Comparison of ENCODE assay signal across 1 cellular context in genomic region chr1:53196485-53197271, GRCh38.
TF ChIP-seq lines count a peak whose summit lies in the region.

CPT2 (plus strand) TSS chr1:53196824; CDS start chr1:53196944, 120 bp downstream.

TF ChIP-seq in HEK293, 187 proteins besides CTCF, POLR2A, EP300 and RAD21 (continued from another document and continues in another):
- peak; percentile 67 for TF ChIP-seq ZBTB26 (tag by site-specific recombination; optimal IDR thresholded peaks at IDR 0.05)
- TF ChIP-seq ZFHX2 (tag by site-specific recombination; conservative IDR thresholded peaks at IDR 0.05), result no peak; the same call in 1 of the 2 replicates
- no peak for TF ChIP-seq ZNF112 (tag by site-specific recombination; IDR thresholded peaks at IDR 0.05)
- no peak for TF ChIP-seq MZF1 (tag by site-specific recombination; IDR thresholded peaks at IDR 0.05; ENCODE audit: borderline replicate concordance)
- TF ChIP-seq ZXDB (tag by site-specific recombination; IDR thresholded peaks at IDR 0.05), result peak; percentile 98
- TF ChIP-seq WT1 (tag by site-specific recombination; IDR thresholded peaks at IDR 0.05), result 0 out of 2 replicates have a peak, but pooled peaks have one; percentile 20
- TF ChIP-seq ZNF266 (tag by site-specific recombination; IDR thresholded peaks at IDR 0.05; ENCODE audit: low read depth), result no peak
- peak; percentile 98 for TF ChIP-seq PATZ1 (tag by site-specific recombination; IDR thresholded peaks at IDR 0.05)
- TF ChIP-seq, protein P1, sequence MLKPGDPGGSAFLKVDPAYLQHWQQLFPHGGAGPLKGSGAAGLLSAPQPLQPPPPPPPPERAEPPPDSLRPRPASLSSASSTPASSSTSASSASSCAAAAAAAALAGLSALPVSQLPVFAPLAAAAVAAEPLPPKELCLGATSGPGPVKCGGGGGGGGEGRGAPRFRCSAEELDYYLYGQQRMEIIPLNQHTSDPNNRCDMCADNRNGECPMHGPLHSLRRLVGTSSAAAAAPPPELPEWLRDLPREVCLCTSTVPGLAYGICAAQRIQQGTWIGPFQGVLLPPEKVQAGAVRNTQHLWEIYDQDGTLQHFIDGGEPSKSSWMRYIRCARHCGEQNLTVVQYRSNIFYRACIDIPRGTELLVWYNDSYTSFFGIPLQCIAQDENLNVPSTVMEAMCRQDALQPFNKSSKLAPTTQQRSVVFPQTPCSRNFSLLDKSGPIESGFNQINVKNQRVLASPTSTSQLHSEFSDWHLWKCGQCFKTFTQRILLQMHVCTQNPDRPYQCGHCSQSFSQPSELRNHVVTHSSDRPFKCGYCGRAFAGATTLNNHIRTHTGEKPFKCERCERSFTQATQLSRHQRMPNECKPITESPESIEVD (tag by site-specific recombination; IDR thresholded peaks at IDR 0.05), result no peak
- no peak for TF ChIP-seq REPIN1 (tag by site-specific recombination; IDR thresholded peaks at IDR 0.05; ENCODE audit: low read depth)
- TF ChIP-seq ZNF600 (tag by site-specific recombination; IDR thresholded peaks at IDR 0.05), result peak; percentile 79
- TF ChIP-seq, protein P2, sequence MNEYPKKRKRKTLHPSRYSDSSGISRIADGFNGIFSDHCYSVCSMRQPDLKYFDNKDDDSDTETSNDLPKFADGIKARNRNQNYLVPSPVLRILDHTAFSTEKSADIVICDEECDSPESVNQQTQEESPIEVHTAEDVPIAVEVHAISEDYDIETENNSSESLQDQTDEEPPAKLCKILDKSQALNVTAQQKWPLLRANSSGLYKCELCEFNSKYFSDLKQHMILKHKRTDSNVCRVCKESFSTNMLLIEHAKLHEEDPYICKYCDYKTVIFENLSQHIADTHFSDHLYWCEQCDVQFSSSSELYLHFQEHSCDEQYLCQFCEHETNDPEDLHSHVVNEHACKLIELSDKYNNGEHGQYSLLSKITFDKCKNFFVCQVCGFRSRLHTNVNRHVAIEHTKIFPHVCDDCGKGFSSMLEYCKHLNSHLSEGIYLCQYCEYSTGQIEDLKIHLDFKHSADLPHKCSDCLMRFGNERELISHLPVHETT (tag by site-specific recombination; IDR thresholded peaks at IDR 0.05), result no peak
- TF ChIP-seq, protein P3, sequence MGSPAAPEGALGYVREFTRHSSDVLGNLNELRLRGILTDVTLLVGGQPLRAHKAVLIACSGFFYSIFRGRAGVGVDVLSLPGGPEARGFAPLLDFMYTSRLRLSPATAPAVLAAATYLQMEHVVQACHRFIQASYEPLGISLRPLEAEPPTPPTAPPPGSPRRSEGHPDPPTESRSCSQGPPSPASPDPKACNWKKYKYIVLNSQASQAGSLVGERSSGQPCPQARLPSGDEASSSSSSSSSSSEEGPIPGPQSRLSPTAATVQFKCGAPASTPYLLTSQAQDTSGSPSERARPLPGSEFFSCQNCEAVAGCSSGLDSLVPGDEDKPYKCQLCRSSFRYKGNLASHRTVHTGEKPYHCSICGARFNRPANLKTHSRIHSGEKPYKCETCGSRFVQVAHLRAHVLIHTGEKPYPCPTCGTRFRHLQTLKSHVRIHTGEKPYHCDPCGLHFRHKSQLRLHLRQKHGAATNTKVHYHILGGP (tag by site-specific recombination; IDR thresholded peaks at IDR 0.05), result no peak
- TF ChIP-seq TRIM28 (IDR thresholded peaks at IDR 0.05; ENCODE audit: borderline replicate concordance, low read length), result no peak
- TF ChIP-seq MEIS1 (CRISPR knock-in tag; IDR thresholded peaks at IDR 0.05; ENCODE audit: borderline replicate concordance), result no peak
- TF ChIP-seq, protein P4, sequence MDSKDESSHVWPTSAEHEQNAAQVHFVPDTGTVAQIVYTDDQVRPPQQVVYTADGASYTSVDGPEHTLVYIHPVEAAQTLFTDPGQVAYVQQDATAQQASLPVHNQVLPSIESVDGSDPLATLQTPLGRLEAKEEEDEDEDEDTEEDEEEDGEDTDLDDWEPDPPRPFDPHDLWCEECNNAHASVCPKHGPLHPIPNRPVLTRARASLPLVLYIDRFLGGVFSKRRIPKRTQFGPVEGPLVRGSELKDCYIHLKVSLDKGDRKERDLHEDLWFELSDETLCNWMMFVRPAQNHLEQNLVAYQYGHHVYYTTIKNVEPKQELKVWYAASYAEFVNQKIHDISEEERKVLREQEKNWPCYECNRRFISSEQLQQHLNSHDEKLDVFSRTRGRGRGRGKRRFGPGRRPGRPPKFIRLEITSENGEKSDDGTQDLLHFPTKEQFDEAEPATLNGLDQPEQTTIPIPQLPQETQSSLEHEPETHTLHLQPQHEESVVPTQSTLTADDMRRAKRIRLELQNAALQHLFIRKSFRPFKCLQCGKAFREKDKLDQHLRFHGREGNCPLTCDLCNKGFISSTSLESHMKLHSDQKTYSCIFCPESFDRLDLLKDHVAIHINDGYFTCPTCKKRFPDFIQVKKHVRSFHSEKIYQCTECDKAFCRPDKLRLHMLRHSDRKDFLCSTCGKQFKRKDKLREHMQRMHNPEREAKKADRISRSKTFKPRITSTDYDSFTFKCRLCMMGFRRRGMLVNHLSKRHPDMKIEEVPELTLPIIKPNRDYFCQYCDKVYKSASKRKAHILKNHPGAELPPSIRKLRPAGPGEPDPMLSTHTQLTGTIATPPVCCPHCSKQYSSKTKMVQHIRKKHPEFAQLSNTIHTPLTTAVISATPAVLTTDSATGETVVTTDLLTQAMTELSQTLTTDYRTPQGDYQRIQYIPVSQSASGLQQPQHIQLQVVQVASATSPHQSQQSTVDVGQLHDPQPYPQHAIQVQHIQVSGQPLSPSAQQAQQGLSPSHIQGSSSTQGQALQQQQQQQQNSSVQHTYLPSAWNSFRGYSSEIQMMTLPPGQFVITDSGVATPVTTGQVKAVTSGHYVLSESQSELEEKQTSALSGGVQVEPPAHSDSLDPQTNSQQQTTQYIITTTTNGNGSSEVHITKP (tag by site-specific recombination; IDR thresholded peaks at IDR 0.05), result peak; percentile 10; the same call in 1 of the 2 replicates
- TF ChIP-seq ZNF335 (tag by site-specific recombination; conservative IDR thresholded peaks at IDR 0.05), result peak; percentile 59; the same call in 1 of the 2 replicates
- TF ChIP-seq RBAK (tag by site-specific recombination; IDR thresholded peaks at IDR 0.05), result no peak
- TF ChIP-seq KLF9 (tag by site-specific recombination; IDR thresholded peaks at IDR 0.05; ENCODE audit: low read depth), result peak; percentile 61
- TF ChIP-seq, protein P5, sequence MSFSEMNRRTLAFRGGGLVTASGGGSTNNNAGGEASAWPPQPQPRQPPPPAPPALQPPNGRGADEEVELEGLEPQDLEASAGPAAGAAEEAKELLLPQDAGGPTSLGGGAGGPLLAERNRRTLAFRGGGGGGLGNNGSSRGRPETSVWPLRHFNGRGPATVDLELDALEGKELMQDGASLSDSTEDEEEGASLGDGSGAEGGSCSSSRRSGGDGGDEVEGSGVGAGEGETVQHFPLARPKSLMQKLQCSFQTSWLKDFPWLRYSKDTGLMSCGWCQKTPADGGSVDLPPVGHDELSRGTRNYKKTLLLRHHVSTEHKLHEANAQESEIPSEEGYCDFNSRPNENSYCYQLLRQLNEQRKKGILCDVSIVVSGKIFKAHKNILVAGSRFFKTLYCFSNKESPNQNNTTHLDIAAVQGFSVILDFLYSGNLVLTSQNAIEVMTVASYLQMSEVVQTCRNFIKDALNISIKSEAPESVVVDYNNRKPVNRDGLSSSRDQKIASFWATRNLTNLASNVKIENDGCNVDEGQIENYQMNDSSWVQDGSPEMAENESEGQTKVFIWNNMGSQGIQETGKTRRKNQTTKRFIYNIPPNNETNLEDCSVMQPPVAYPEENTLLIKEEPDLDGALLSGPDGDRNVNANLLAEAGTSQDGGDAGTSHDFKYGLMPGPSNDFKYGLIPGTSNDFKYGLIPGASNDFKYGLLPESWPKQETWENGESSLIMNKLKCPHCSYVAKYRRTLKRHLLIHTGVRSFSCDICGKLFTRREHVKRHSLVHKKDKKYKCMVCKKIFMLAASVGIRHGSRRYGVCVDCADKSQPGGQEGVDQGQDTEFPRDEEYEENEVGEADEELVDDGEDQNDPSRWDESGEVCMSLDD (tag by site-specific recombination; IDR thresholded peaks at IDR 0.05), result no peak
- peak; percentile 63 for TF ChIP-seq ZNF366 (tag by site-specific recombination; conservative IDR thresholded peaks at IDR 0.05)
- peak; percentile 36; the same call in 1 of the 2 replicates for TF ChIP-seq ZNF2 (tag by site-specific recombination; IDR thresholded peaks at IDR 0.05)
- TF ChIP-seq ZNF324 (tag by site-specific recombination; IDR thresholded peaks at IDR 0.05), result peak; percentile 43; the same call in 1 of the 2 replicates
- TF ChIP-seq SP2 (tag by site-specific recombination; IDR thresholded peaks at IDR 0.05), result peak; percentile 97
- peak; percentile 60; the same call in 1 of the 2 replicates for TF ChIP-seq ZEB2 (tag by site-specific recombination; IDR thresholded peaks at IDR 0.05)
- TF ChIP-seq, protein P6, sequence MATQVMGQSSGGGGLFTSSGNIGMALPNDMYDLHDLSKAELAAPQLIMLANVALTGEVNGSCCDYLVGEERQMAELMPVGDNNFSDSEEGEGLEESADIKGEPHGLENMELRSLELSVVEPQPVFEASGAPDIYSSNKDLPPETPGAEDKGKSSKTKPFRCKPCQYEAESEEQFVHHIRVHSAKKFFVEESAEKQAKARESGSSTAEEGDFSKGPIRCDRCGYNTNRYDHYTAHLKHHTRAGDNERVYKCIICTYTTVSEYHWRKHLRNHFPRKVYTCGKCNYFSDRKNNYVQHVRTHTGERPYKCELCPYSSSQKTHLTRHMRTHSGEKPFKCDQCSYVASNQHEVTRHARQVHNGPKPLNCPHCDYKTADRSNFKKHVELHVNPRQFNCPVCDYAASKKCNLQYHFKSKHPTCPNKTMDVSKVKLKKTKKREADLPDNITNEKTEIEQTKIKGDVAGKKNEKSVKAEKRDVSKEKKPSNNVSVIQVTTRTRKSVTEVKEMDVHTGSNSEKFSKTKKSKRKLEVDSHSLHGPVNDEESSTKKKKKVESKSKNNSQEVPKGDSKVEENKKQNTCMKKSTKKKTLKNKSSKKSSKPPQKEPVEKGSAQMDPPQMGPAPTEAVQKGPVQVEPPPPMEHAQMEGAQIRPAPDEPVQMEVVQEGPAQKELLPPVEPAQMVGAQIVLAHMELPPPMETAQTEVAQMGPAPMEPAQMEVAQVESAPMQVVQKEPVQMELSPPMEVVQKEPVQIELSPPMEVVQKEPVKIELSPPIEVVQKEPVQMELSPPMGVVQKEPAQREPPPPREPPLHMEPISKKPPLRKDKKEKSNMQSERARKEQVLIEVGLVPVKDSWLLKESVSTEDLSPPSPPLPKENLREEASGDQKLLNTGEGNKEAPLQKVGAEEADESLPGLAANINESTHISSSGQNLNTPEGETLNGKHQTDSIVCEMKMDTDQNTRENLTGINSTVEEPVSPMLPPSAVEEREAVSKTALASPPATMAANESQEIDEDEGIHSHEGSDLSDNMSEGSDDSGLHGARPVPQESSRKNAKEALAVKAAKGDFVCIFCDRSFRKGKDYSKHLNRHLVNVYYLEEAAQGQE (tag by site-specific recombination; IDR thresholded peaks at IDR 0.05), result no peak
- no peak for TF ChIP-seq ZNF138 (tag by site-specific recombination; IDR thresholded peaks at IDR 0.05; ENCODE audit: borderline replicate concordance)
- TF ChIP-seq ZNF184 (tag by site-specific recombination; IDR thresholded peaks at IDR 0.05), result no peak
- TF ChIP-seq ZNF610 (tag by site-specific recombination; IDR thresholded peaks at IDR 0.05; ENCODE audit: borderline replicate concordance), result peak; percentile 99
- peak; percentile 38; the same call in 1 of the 2 replicates for TF ChIP-seq ZBTB21 (tag by site-specific recombination; IDR thresholded peaks at IDR 0.05)
- no peak for TF ChIP-seq HOXA7 (CRISPR knock-in tag; IDR thresholded peaks at IDR 0.05; ENCODE audit: borderline replicate concordance)
- no peak for TF ChIP-seq ZNF133 (tag by site-specific recombination; IDR thresholded peaks at IDR 0.05)
- TF ChIP-seq TCF7L2 (IDR thresholded peaks at IDR 0.05; ENCODE audit: borderline replicate concordance, low read depth, low read length), result no peak
- peak; percentile 71 for TF ChIP-seq ZSCAN30 (tag by site-specific recombination; IDR thresholded peaks at IDR 0.05)
- TF ChIP-seq ZNF692 (tag by site-specific recombination; IDR thresholded peaks at IDR 0.05), result peak; percentile 72; the same call in 1 of the 2 replicates
- TF ChIP-seq SCRT2 (tag by site-specific recombination; IDR thresholded peaks at IDR 0.05), result no peak
- no peak for TF ChIP-seq ZNF214 (tag by site-specific recombination; IDR thresholded peaks at IDR 0.05; ENCODE audit: borderline replicate concordance)
- TF ChIP-seq, protein P7, sequence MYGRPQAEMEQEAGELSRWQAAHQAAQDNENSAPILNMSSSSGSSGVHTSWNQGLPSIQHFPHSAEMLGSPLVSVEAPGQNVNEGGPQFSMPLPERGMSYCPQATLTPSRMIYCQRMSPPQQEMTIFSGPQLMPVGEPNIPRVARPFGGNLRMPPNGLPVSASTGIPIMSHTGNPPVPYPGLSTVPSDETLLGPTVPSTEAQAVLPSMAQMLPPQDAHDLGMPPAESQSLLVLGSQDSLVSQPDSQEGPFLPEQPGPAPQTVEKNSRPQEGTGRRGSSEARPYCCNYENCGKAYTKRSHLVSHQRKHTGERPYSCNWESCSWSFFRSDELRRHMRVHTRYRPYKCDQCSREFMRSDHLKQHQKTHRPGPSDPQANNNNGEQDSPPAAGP (tag by site-specific recombination; IDR thresholded peaks at IDR 0.05), result no peak
- TF ChIP-seq KLF8 (tag by site-specific recombination; IDR thresholded peaks at IDR 0.05), result peak; percentile 74
- TF ChIP-seq ZNF707 (tag by site-specific recombination; IDR thresholded peaks at IDR 0.05), result no peak
